Comparison of ENCODE assay signal across 10 cellular contexts in the genomic region with DNA sequence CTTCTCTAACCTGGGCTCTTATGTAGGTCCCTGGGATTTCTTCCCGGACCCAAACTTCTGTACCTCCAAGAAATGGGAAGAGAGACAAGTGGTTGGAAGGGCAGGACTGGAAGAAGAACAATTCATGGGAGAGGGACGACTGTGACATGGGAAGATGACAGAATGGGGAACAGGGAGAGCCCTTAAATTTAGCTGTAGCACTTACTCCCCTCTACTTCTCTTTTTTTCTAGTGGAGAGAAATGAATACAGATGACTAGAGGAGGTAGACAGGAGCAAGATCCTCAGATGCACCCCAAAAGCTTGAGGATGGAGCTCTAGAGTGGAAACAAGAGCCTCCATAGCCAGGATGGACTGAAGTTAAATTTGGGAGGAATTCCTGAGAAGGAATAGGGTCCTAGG.
DNase-seq lines count a peak whose midpoint lies in the region; ATAC-seq and TF ChIP-seq lines count a peak whose summit lies in the region.
"Had no signal": no experiment of that assay in that cellular context is flagged by ENCODE, and none has a peak within 500 bp of the region (broad histone marks: within the 10 kb centered on the region; RNA-seq: fewer than 3 reads in every experiment).

No MANE protein-coding gene starts in this region.

- ATAC-seq in effector memory CD8-positive, alpha-beta T cell (replicated peaks): no peak
- no peak for ATAC-seq in stimulated activated memory B cell treated with anti-CD40 and anti-IgM and Interleukin-4, amounts not matched to agents 10 μg/mL and 1 μg/mL and 100 μg/mL, for 72 hours
- no peak for ATAC-seq in HG03135 (IDR thresholded peaks at IDR 0.05; ENCODE audit: unreplicated experiment)

- H3K4me2 ChIP-seq in OCI-LY3 (ENCODE audit: low read length): peak overlapping the region; percentile 97

- peaks cover 48% of the 10 kb centered on the region for H3K4me1 ChIP-seq in OCI-LY3 (ENCODE audit: low read length)

- no peaks in the 10 kb centered on the region for H3K27me3 Mint-ChIP-seq in T-helper 2 cell treated with Interferon-gamma antibody and Interleukin-4, amounts not matched to agents 5 μg/mL and 100 μg/mL, for 36 hours (ENCODE audit: low read depth)
- no peaks in the 10 kb centered on the region for H3K27me3 Mint-ChIP-seq in effector memory CD8-positive, alpha-beta T cell
- H3K27me3 Mint-ChIP-seq in stimulated activated memory B cell treated with anti-CD40 and anti-IgM and Interleukin-4, amounts not matched to agents 10 μg/mL and 1 μg/mL and 100 μg/mL, for 72 hours: no peaks in the 10 kb centered on the region

- TF ChIP-seq CTCF in OCI-LY3 (IDR thresholded peaks at IDR 0.05; ENCODE audit: low read depth, low read length): no peak

- peaks cover 38% of the 10 kb centered on the region for H3K36me3 ChIP-seq in OCI-LY3 (replicated peaks; ENCODE audit: low read depth, low read length)

- peak overlapping the region; percentile 99 for H3K4me3 Mint-ChIP-seq in T-helper 2 cell treated with Interferon-gamma antibody and Interleukin-4, amounts not matched to agents 5 μg/mL and 100 μg/mL, for 36 hours
- H3K4me3 Mint-ChIP-seq in effector memory CD8-positive, alpha-beta T cell: peak overlapping the region; percentile 88
- peak overlapping the region; percentile 84 for H3K4me3 Mint-ChIP-seq in stimulated activated memory B cell treated with anti-CD40 and anti-IgM and Interleukin-4, amounts not matched to agents 10 μg/mL and 1 μg/mL and 100 μg/mL, for 72 hours

- H3K4me3 ChIP-seq in OCI-LY3 (ENCODE audit: low read length): peak overlapping the region; percentile 95
- H3K4me3 ChIP-seq: testis had no signal

- H3K9me3 ChIP-seq in OCI-LY3 (ENCODE audit: insufficient read depth, low read length): no peaks in the 10 kb centered on the region
- H3K9me3 ChIP-seq: testis had no signal

- no peak overlapping the region for H2AFZ ChIP-seq in OCI-LY3 (ENCODE audit: low read depth, low read length)

- peaks cover 60% of the 10 kb centered on the region for H3K4me1 Mint-ChIP-seq in T-helper 2 cell treated with Interferon-gamma antibody and Interleukin-4, amounts not matched to agents 5 μg/mL and 100 μg/mL, for 36 hours (ENCODE audit: low read depth)
- H3K4me1 Mint-ChIP-seq in effector memory CD8-positive, alpha-beta T cell (ENCODE audit: low read depth in 2 of 2): peaks cover 56 to 63% of the 10 kb centered on the region in 2 donors
- peaks cover 58% of the 10 kb centered on the region for H3K4me1 Mint-ChIP-seq in stimulated activated memory B cell treated with anti-CD40 and anti-IgM and Interleukin-4, amounts not matched to agents 10 μg/mL and 1 μg/mL and 100 μg/mL, for 72 hours

- DNase-seq in T-helper 2 cell treated with Interferon-gamma antibody and Interleukin-4, amounts not matched to agents 5 μg/mL and 100 μg/mL, for 36 hours (ENCODE audit: low spot score): no peak
- no peak for DNase-seq in T-helper 2 cell
- DNase-seq in effector memory CD8-positive, alpha-beta T cell: no peak
- no peak for DNase-seq in NCI-H1436 treated with DMSO at 0.1 percent for 48 hours (lab: John Stamatoyannopoulos, UW)
- no peak for DNase-seq in NCI-H1105 treated with DMSO at 0.1 percent for 48 hours (lab: John Stamatoyannopoulos, UW)
- DNase-seq: NCI-H1092 had no signal

- H3K9ac ChIP-seq in OCI-LY3 (ENCODE audit: low read length): peak overlapping the region; percentile 96; the same call in 1 of the 2 replicates

- H3K27ac ChIP-seq in OCI-LY3 (ENCODE audit: low read length): no peak overlapping the region
- H3K27ac ChIP-seq: testis had no signal

- H3K27me3 ChIP-seq in OCI-LY3 (ENCODE audit: low read depth, low read length): no peaks in the 10 kb centered on the region
- H3K27me3 ChIP-seq: testis had no signal

- H3K9me3 Mint-ChIP-seq in T-helper 2 cell treated with Interferon-gamma antibody and Interleukin-4, amounts not matched to agents 5 μg/mL and 100 μg/mL, for 36 hours: no peaks in the 10 kb centered on the region
- no peaks in the 10 kb centered on the region for H3K9me3 Mint-ChIP-seq in effector memory CD8-positive, alpha-beta T cell
- no peaks in the 10 kb centered on the region for H3K9me3 Mint-ChIP-seq in stimulated activated memory B cell treated with anti-CD40 and anti-IgM and Interleukin-4, amounts not matched to agents 10 μg/mL and 1 μg/mL and 100 μg/mL, for 72 hours

- peaks cover 62% of the 10 kb centered on the region for H4K20me1 ChIP-seq in OCI-LY3 (ENCODE audit: insufficient read depth, low read length)

- H3K36me3 Mint-ChIP-seq in T-helper 2 cell treated with Interferon-gamma antibody and Interleukin-4, amounts not matched to agents 5 μg/mL and 100 μg/mL, for 36 hours (ENCODE audit: low read depth): peaks cover 44% of the 10 kb centered on the region
- H3K36me3 Mint-ChIP-seq in effector memory CD8-positive, alpha-beta T cell (ENCODE audit: insufficient read depth): peaks cover 72% of the 10 kb centered on the region
- peaks cover 45% of the 10 kb centered on the region for H3K36me3 Mint-ChIP-seq in stimulated activated memory B cell treated with anti-CD40 and anti-IgM and Interleukin-4, amounts not matched to agents 10 μg/mL and 1 μg/mL and 100 μg/mL, for 72 hours

- H3K27ac Mint-ChIP-seq in T-helper 2 cell treated with Interferon-gamma antibody and Interleukin-4, amounts not matched to agents 5 μg/mL and 100 μg/mL, for 36 hours: peak overlapping the region; percentile 98
- H3K27ac Mint-ChIP-seq in effector memory CD8-positive, alpha-beta T cell: peak overlapping the region; percentile 94 to 95
- peak overlapping the region; percentile 87 for H3K27ac Mint-ChIP-seq in stimulated activated memory B cell treated with anti-CD40 and anti-IgM and Interleukin-4, amounts not matched to agents 10 μg/mL and 1 μg/mL and 100 μg/mL, for 72 hours

- H3K79me2 ChIP-seq in OCI-LY3 (ENCODE audit: low read length): peaks cover 71% of the 10 kb centered on the region
